Comparison of ENCODE assay signal across 9 cellular contexts in the genomic region with DNA sequence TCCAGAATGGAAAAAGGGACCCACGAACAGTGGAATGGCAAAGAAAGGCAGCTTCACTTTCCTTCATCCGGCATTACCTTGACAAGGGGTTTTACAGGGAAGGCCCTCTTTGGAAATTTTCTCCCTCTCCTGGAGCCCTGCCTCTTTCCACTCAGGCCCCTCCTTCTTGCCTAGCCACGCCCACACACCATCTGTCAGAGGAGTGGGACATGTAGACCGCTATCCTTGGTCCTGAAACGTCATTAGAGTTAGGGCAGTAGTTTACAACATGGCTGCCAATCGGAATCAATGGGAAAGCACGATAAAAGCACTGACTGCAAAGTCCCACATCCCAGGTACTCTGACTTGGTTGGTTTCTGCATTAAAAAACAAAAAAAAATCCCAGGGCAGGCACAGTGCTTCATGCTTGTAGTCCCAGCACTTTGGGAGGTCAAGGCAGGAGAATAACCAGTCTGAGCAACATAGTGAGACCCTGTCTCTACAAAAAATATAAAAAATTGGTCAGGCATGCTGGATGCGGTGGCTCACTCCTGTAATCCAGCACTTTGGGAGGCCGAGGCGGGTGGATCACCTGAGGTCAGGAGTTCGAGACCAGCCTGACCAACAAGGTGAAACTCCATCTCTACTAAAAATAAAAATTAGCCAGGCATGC.
DNase-seq lines count a peak whose midpoint lies in the region; ATAC-seq, FAIRE-seq and TF ChIP-seq lines count a peak whose summit lies in the region.
"Had no signal": no experiment of that assay in that cellular context is flagged by ENCODE, and none has a peak within 500 bp of the region (broad histone marks: within the 10 kb centered on the region; RNA-seq: fewer than 3 reads in every experiment).

No MANE protein-coding gene starts in this region.

- CTCF ChIA-PET in activated CD4-positive, alpha-beta T cell treated with anti-CD3 and anti-CD28 coated beads, Interleukin-2, amount 10 ng/mL, durations not matched to agents 7 days and 5 days (lab: Charles Lee), result interaction anchor here (0.8 kb wide), 1 partner anchor 38 kb away, joined by 3 read pairs; no protein-coding TSS in a partner anchor

- H3K9me3 ChIP-seq in iPS DF 6.9 (ENCODE audit: control insufficient read depth, insufficient read depth, low read length), result no peaks in the 10 kb centered on the region

- H3K27ac Mint-ChIP-seq in activated CD4-positive, alpha-beta T cell treated with anti-CD3 and anti-CD28 coated beads, Interleukin-2, amount 10 ng/mL, durations not matched to agents 7 days and 5 days, result no peak overlapping the region

- no peak for TF ChIP-seq POLR2A in GM12892 (IDR thresholded peaks at IDR 0.05; ENCODE audit: low read depth, low read length)

- no peaks in the 10 kb centered on the region for H3K4me1 ChIP-seq in iPS DF 6.9 (ENCODE audit: control insufficient read depth, insufficient read depth, low read length)

- H3K4me1 Mint-ChIP-seq in activated CD4-positive, alpha-beta T cell treated with anti-CD3 and anti-CD28 coated beads, Interleukin-2, amount 10 ng/mL, durations not matched to agents 7 days and 5 days, result no peaks in the 10 kb centered on the region
- H3K4me1 Mint-ChIP-seq: naive B cell had no signal

- no peaks in the 10 kb centered on the region for H3K9me3 Mint-ChIP-seq in activated CD4-positive, alpha-beta T cell treated with anti-CD3 and anti-CD28 coated beads, Interleukin-2, amount 10 ng/mL, durations not matched to agents 7 days and 5 days

- FAIRE-seq in GM12892 (lab: Jason Lieb, UNC), result no peak

- POLR2A ChIA-PET in activated CD4-positive, alpha-beta T cell treated with anti-CD3 and anti-CD28 coated beads, Interleukin-2, amount 10 ng/mL, durations not matched to agents 7 days and 5 days (lab: Charles Lee), result no interaction called here

- DNase-seq in AG09309 (ENCODE audit: low read depth), result peak; percentile 2
- DNase-seq in HK-2 (ENCODE audit: unreplicated experiment), result peak; percentile 24
- peak; percentile 44 for DNase-seq in activated CD4-positive, alpha-beta T cell treated with anti-CD3 and anti-CD28 coated beads, Interleukin-2, amount 10 ng/mL, durations not matched to agents 7 days and 5 days
- peak; percentile 95 for DNase-seq in iPS DF 6.9 (ENCODE audit: low read depth, low spot score)
- no peak for DNase-seq in pons (ENCODE audit: low spot score)
- DNase-seq in GM12892 (ENCODE audit: insufficient read length), result no peak
- DNase-seq: naive B cell had no signal

- H3K27me3 ChIP-seq in iPS DF 6.9 (ENCODE audit: control insufficient read depth, insufficient read depth, low read length), result no peaks in the 10 kb centered on the region

- H3K36me3 Mint-ChIP-seq in activated CD4-positive, alpha-beta T cell treated with anti-CD3 and anti-CD28 coated beads, Interleukin-2, amount 10 ng/mL, durations not matched to agents 7 days and 5 days (ENCODE audit: low read depth), result no peaks in the 10 kb centered on the region
- H3K36me3 Mint-ChIP-seq: naive B cell had no signal

- no peak overlapping the region for H3K27ac ChIP-seq in iPS DF 6.9 (ENCODE audit: low read length)

- H3K4me3 ChIP-seq in AG09309 (ENCODE audit: control insufficient read depth, low read depth, low read length), result no peak overlapping the region
- H3K4me3 ChIP-seq in iPS DF 6.9 (ENCODE audit: low read length), result no peak overlapping the region

- H3K4me3 Mint-ChIP-seq in activated CD4-positive, alpha-beta T cell treated with anti-CD3 and anti-CD28 coated beads, Interleukin-2, amount 10 ng/mL, durations not matched to agents 7 days and 5 days, result no peak overlapping the region

- no peaks in the 10 kb centered on the region for H3K36me3 ChIP-seq in iPS DF 6.9 (ENCODE audit: control insufficient read depth, insufficient read depth, low read length)

- peaks cover 3% of the 10 kb centered on the region for H3K27me3 Mint-ChIP-seq in activated CD4-positive, alpha-beta T cell treated with anti-CD3 and anti-CD28 coated beads, Interleukin-2, amount 10 ng/mL, durations not matched to agents 7 days and 5 days

- ATAC-seq in HG03520 (IDR thresholded peaks at IDR 0.05; ENCODE audit: unreplicated experiment), result no peak
- ATAC-seq in GM21825 (IDR thresholded peaks at IDR 0.05; ENCODE audit: unreplicated experiment), result no peak

- WGBS in iPS DF 6.9 (ENCODE audit: insufficient coverage, insufficient read length), result no CpG with 5 or more reads among the region's 11 CpGs

- TF ChIP-seq CTCF in AG09309 (IDR thresholded peaks at IDR 0.05; ENCODE audit: control insufficient read depth, insufficient read depth, low read depth, low read length, missing control alignments), result no peak

Comparison
In these comparisons a context has a peak if more than half of its experiments do, and no peak if none do; other contexts are left out.
1. DNase-seq: peak in AG09309 (single experiment), HK-2 (single experiment), activated CD4-positive, alpha-beta T cell treated with anti-CD3 and anti-CD28 coated beads, Interleukin-2, amount 10 ng/mL, durations not matched to agents 7 days and 5 days (single experiment) and iPS DF 6.9 (single experiment); none in pons (single experiment) and GM12892 (single experiment).